Comparison of ENCODE assay signal across 2 cellular contexts in the genomic region with DNA sequence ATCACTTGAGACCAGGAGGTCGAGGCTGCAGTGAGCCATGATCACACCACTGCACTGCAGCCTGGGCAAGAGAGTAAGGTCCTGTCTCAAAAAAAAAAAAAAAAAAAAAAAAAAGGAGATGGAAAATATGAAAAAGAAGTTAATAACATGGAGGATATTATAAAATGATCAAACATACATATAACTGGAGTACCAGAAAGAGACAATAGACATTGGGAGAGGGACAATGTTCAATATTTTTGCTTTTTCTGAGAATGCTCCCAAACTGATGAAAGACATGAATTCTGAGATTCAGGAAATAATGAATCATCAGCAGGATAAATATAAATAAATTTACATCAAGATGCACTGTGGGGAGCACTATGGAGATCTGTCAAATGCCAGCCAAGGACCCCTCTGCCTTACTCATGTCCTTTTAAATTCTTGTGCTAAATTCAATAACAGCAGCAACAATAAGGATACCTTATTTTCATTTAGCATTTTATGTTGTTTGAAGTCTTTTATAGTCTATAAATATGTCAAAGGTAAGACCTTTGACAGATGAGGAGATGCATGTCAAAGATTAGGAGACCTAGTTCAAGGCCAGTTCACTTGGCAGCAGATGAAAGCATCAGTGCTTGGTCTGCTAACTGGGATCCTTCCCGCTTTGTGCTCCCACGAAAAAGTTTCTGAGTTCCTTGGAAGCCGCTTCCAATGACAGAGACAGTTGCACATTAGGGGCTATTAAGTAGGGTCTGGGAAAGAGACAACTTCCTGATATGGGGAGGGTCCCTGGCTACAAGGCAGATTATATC.
TF ChIP-seq lines count a peak whose summit lies in the region.

No MANE protein-coding gene starts in this region.

TF ChIP-seq in HEK293, 187 proteins besides CTCF, POLR2A, EP300 and RAD21 (continued from another document):
- TF ChIP-seq BCL6B (tag by site-specific recombination; IDR thresholded peaks at IDR 0.05), result no peak

TF ChIP-seq in HepG2, 621 proteins besides CTCF, POLR2A, EP300 and RAD21 (continued from another document):
- TF ChIP-seq CBX5 (CRISPR knock-in tag; IDR thresholded peaks at IDR 0.05; ENCODE audit: borderline replicate concordance) (no peak), TBL1XR1 (IDR thresholded peaks at IDR 0.05; ENCODE audit: borderline replicate concordance, low read length, partially characterized antibody) (no peak), ZNF883 (CRISPR knock-in tag; IDR thresholded peaks at IDR 0.05; ENCODE audit: not compliant biosample characterization) (no peak), HNF4A (CRISPR knock-in tag; IDR thresholded peaks at IDR 0.05) (peak; percentile 18; the same call in 1 of the 2 replicates), PRMT3 (CRISPR knock-in tag; IDR thresholded peaks at IDR 0.05; ENCODE audit: borderline replicate concordance, low read depth) (no peak)
- TF ChIP-seq, protein P1, sequence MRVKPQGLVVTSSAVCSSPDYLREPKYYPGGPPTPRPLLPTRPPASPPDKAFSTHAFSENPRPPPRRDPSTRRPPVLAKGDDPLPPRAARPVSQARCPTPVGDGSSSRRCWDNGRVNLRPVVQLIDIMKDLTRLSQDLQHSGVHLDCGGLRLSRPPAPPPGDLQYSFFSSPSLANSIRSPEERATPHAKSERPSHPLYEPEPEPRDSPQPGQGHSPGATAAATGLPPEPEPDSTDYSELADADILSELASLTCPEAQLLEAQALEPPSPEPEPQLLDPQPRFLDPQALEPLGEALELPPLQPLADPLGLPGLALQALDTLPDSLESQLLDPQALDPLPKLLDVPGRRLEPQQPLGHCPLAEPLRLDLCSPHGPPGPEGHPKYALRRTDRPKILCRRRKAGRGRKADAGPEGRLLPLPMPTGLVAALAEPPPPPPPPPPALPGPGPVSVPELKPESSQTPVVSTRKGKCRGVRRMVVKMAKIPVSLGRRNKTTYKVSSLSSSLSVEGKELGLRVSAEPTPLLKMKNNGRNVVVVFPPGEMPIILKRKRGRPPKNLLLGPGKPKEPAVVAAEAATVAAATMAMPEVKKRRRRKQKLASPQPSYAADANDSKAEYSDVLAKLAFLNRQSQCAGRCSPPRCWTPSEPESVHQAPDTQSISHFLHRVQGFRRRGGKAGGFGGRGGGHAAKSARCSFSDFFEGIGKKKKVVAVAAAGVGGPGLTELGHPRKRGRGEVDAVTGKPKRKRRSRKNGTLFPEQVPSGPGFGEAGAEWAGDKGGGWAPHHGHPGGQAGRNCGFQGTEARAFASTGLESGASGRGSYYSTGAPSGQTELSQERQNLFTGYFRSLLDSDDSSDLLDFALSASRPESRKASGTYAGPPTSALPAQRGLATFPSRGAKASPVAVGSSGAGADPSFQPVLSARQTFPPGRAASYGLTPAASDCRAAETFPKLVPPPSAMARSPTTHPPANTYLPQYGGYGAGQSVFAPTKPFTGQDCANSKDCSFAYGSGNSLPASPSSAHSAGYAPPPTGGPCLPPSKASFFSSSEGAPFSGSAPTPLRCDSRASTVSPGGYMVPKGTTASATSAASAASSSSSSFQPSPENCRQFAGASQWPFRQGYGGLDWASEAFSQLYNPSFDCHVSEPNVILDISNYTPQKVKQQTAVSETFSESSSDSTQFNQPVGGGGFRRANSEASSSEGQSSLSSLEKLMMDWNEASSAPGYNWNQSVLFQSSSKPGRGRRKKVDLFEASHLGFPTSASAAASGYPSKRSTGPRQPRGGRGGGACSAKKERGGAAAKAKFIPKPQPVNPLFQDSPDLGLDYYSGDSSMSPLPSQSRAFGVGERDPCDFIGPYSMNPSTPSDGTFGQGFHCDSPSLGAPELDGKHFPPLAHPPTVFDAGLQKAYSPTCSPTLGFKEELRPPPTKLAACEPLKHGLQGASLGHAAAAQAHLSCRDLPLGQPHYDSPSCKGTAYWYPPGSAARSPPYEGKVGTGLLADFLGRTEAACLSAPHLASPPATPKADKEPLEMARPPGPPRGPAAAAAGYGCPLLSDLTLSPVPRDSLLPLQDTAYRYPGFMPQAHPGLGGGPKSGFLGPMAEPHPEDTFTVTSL (CRISPR knock-in tag; IDR thresholded peaks at IDR 0.05; ENCODE audit: borderline replicate concordance), result peak; percentile 34; the same call in 1 of the 2 replicates
